ENCODE assay signal across 11 cellular contexts in the genomic region with DNA sequence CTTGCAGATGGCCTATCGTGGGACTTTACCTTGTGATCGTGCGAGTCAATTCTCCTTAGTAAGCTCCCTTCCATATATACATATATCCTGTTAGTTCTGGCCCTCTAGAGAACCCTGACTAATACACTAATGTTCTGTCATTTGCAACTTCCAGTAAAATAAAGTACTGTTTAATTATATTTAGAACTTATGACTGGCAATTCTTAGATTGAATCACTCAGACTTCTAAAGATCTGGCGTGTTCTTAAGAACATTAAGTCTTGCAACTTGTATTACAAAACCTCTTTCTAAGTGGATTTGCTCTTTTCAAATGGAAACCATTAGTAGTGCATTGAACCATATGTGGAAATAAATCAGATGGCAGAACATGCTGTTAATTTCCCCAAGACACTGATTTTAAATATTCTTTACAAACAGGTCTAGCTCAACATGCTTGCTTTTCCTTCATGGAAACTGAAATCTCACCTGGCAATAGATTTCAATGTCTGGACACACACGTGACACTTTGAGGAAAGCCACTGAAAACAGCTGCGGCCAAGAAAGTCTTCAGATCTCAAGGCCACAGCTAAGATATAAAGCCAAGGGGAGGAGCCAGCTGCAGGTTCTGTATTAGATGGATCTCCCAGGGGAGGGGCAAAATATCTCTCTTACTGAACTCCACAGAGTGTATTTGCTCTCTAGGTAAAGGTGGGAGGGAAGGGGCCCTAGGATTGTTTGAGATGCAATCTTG. TPM values are rescaled to one million over a fixed set of nuclear protein-coding genes. Genes with fewer than 3 reads are reported as not detected.
A peak's percentile ranks its signal among the peaks of the same experiment; 100 is the strongest.
DNase-seq lines count a peak whose midpoint lies in the region; ATAC-seq and TF ChIP-seq lines count a peak whose summit lies in the region.
"Had no signal": no experiment of that assay in that cellular context is flagged by ENCODE, and none has a peak within 500 bp of the region (broad histone marks: within the 10 kb centered on the region; RNA-seq: fewer than 3 reads in every experiment).

No MANE protein-coding gene starts in this region.

- H3K27ac ChIP-seq in body of pancreas: peak overlapping the region in 1 of 4 donors; percentile 29
- H3K27ac ChIP-seq: vagina had no signal

- no peaks in the 10 kb centered on the region for H3K4me1 Mint-ChIP-seq in type B pancreatic cell (ENCODE audit: unreplicated experiment)
- H3K4me1 Mint-ChIP-seq in endothelial cell (ENCODE audit: unreplicated experiment): no peaks in the 10 kb centered on the region

- no peaks in the 10 kb centered on the region for H3K9me3 ChIP-seq in body of pancreas
- H3K9me3 ChIP-seq: mucosa of descending colon, vagina had no signal

- intact Hi-C loops in body of pancreas (cut with DNase I): no loop called here

- TF ChIP-seq CTCF in body of pancreas (IDR thresholded peaks at IDR 0.05) (no peak), type B pancreatic cell (conservative IDR thresholded peaks at IDR 0.05) (no peak), endothelial cell (IDR thresholded peaks at IDR 0.05; ENCODE audit: unreplicated experiment) (no peak)

- H3K4me1 ChIP-seq in body of pancreas: peaks cover 12% of the 10 kb centered on the region
- H3K4me1 ChIP-seq: vagina had no signal

- H3K27ac Mint-ChIP-seq in type B pancreatic cell (no peak overlapping the region), endothelial cell (ENCODE audit: unreplicated experiment) (no peak overlapping the region)
- H3K27ac Mint-ChIP-seq: activated naive CD8-positive, alpha-beta T cell treated with anti-CD3 and anti-CD28 coated beads, Interleukin-2, amount 10 ng/mL, durations not matched to agents 7 days and 5 days had no signal

- H3K27me3 Mint-ChIP-seq in type B pancreatic cell (no peaks in the 10 kb centered on the region), endothelial cell (ENCODE audit: unreplicated experiment) (no peaks in the 10 kb centered on the region)

- H3K4me3 ChIP-seq in body of pancreas: no peak overlapping the region
- H3K4me3 ChIP-seq: mucosa of descending colon, vagina had no signal

- 51 to 57% methylated on average over 6 of the region's 6 CpGs for WGBS in body of pancreas, 2 donors

- H3K36me3 Mint-ChIP-seq in type B pancreatic cell (no peaks in the 10 kb centered on the region), endothelial cell (ENCODE audit: low read depth, unreplicated experiment) (no peaks in the 10 kb centered on the region)
- H3K36me3 Mint-ChIP-seq: activated naive CD8-positive, alpha-beta T cell treated with anti-CD3 and anti-CD28 coated beads, Interleukin-2, amount 10 ng/mL, durations not matched to agents 7 days and 5 days had no signal

- H3K36me3 ChIP-seq in body of pancreas (replicated peaks in 1 of 2; ENCODE audit: insufficient read depth in 1 of 2, low read depth in 2 of 2): no peaks in the 10 kb centered on the region
- H3K36me3 ChIP-seq: vagina had no signal

- H3K9me3 Mint-ChIP-seq in type B pancreatic cell: peaks cover 4% of the 10 kb centered on the region
- H3K9me3 Mint-ChIP-seq in endothelial cell (ENCODE audit: unreplicated experiment): no peaks in the 10 kb centered on the region
- H3K9me3 Mint-ChIP-seq: activated naive CD8-positive, alpha-beta T cell treated with anti-CD3 and anti-CD28 coated beads, Interleukin-2, amount 10 ng/mL, durations not matched to agents 7 days and 5 days had no signal

- no peaks in the 10 kb centered on the region for H3K27me3 ChIP-seq in body of pancreas
- H3K27me3 ChIP-seq: vagina had no signal

- H3K4me3 Mint-ChIP-seq in type B pancreatic cell (no peak overlapping the region), endothelial cell (ENCODE audit: unreplicated experiment) (no peak overlapping the region)
- H3K4me3 Mint-ChIP-seq: activated naive CD8-positive, alpha-beta T cell treated with anti-CD3 and anti-CD28 coated beads, Interleukin-2, amount 10 ng/mL, durations not matched to agents 7 days and 5 days had no signal

- ATAC-seq in GM18502 (IDR thresholded peaks at IDR 0.05; ENCODE audit: poor library complexity, unreplicated experiment) (peak; percentile 51), GM21360 (IDR thresholded peaks at IDR 0.05; ENCODE audit: unreplicated experiment) (peak; percentile 53), HG03565 (IDR thresholded peaks at IDR 0.05; ENCODE audit: unreplicated experiment) (peak; percentile 37), body of pancreas (peak; percentile 85)
- ATAC-seq: mucosa of descending colon had no signal

- DNase-seq in body of pancreas: peak; percentile 60 to 82 (median 68)
- no peak for DNase-seq in RKO (ENCODE audit: low spot score)
- no peak for DNase-seq in type B pancreatic cell (ENCODE audit: extremely low spot score, unreplicated experiment)
- no peak for DNase-seq in hypothalamus (lab: John Stamatoyannopoulos, UW)
- DNase-seq in endothelial cell (ENCODE audit: low spot score): no peak
- DNase-seq: activated naive CD8-positive, alpha-beta T cell treated with anti-CD3 and anti-CD28 coated beads, Interleukin-2, amount 10 ng/mL, durations not matched to agents 7 days and 5 days; mucosa of descending colon had no signal

- no peak for TF ChIP-seq POLR2A in body of pancreas (IDR thresholded peaks at IDR 0.05)

RNA-seq across cellular contexts. Expression of a gene that starts 50.6 kb away (rescaled TPM):
- 1 to 10 TPM in 1 of 2 donors, not detected in 1; 1.0 TPM for total RNA-seq in body of pancreas
- total RNA-seq in type B pancreatic cell (ENCODE audit: low replicate concordance): 16.5 and 24.4 TPM in 2 replicates
- total RNA-seq in endothelial cell (ENCODE audit: unreplicated experiment): 3.2 TPM

Comparison
In these comparisons a context has a peak if more than half of its experiments do, and no peak if none do; other contexts are left out.
1. DNase-seq: peak in body of pancreas (4 of 4); none in RKO (single experiment), type B pancreatic cell (single experiment), hypothalamus (0 of 51) and endothelial cell (single experiment).
2. Peak in every context shown above with its lines, with median percentiles within 50 percentile points of each other: ATAC-seq.